7 cellular contexts compared by ENCODE assay signal in the genomic region with DNA sequence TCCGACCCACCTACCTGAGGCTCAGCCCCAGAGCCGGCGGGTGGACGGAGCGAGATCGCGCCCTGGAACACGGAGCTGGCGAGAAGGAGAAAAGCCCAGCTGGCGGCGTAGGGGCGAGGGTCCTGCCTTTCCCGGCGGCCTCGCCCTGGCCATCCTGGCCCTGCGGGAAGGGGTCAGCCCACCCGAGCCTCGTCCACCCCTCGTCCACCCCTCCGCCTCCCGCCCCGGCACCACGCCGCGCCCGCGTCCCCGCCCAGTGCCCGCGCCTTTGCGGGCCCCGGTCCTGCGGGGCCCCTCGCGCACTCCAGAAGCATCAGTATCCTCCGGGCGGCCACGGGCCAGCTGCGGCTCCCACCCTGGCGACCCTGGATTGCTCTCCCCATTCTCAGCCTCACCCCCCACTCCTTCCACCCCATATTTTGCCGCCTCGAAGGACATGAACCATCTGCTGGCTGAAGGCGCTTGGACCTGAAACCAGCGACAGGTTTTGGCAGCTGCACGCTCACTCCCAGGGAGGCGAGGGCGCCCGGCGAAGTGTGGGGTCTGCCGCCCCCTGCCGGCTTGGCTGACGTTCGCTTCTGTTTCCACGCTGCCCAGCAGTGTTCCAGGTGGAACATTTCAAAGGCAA.
DNase-seq lines count a peak whose midpoint lies in the region; ATAC-seq and TF ChIP-seq lines count a peak whose summit lies in the region.

No MANE protein-coding gene starts in this region.

- ATAC-seq in GM18861 (IDR thresholded peaks at IDR 0.05; ENCODE audit: unreplicated experiment) (peak; percentile 96), HG02981 (IDR thresholded peaks at IDR 0.05; ENCODE audit: unreplicated experiment) (peak; percentile 95)

- no peaks in the 10 kb centered on the region for H3K9me3 ChIP-seq in esophagus squamous epithelium

- H3K4me1 Mint-ChIP-seq in stimulated activated naive CD8-positive, alpha-beta T cell treated with anti-CD3 and anti-CD28 coated beads, Interleukin-15, Interleukin-2, amounts not matched to agents 100 ng/mL and 50 ng/mL, for 24 hours (ENCODE audit: low read depth) = peaks cover 7% of the 10 kb centered on the region

- H3K27ac ChIP-seq in esophagus squamous epithelium = peak overlapping the region in 1 of 4 donors; percentile 21

- no peak for TF ChIP-seq POLR2A in esophagus squamous epithelium (IDR thresholded peaks at IDR 0.05)

- peak overlapping the region; percentile 46 to 77 (median 52) for H3K4me3 ChIP-seq in esophagus squamous epithelium

- H3K27ac Mint-ChIP-seq in stimulated activated naive CD8-positive, alpha-beta T cell treated with anti-CD3 and anti-CD28 coated beads, Interleukin-15, Interleukin-2, amounts not matched to agents 100 ng/mL and 50 ng/mL, for 24 hours = no peak overlapping the region

- H3K36me3 ChIP-seq in esophagus squamous epithelium = no peaks in the 10 kb centered on the region

- WGBS in esophagus squamous epithelium, 2 donors = 0 to 4% methylated on average over 7 to 20 of the region's 54 CpGs

- peak; percentile 26 to 79 (median 70) for TF ChIP-seq CTCF in esophagus squamous epithelium (IDR thresholded peaks at IDR 0.05)

- peaks cover 6 to 17% (median 9%) of the 10 kb centered on the region in 3 donors for H3K4me1 ChIP-seq in esophagus squamous epithelium

- intact Hi-C loops in esophagus squamous epithelium (cut with DNase I) = no loop called here

- H3K9me3 Mint-ChIP-seq in stimulated activated naive CD8-positive, alpha-beta T cell treated with anti-CD3 and anti-CD28 coated beads, Interleukin-15, Interleukin-2, amounts not matched to agents 100 ng/mL and 50 ng/mL, for 24 hours = peaks cover 6% of the 10 kb centered on the region

- peak overlapping the region; percentile 52 for H3K4me3 Mint-ChIP-seq in stimulated activated naive CD8-positive, alpha-beta T cell treated with anti-CD3 and anti-CD28 coated beads, Interleukin-15, Interleukin-2, amounts not matched to agents 100 ng/mL and 50 ng/mL, for 24 hours

- no peaks in the 10 kb centered on the region for H3K36me3 Mint-ChIP-seq in stimulated activated naive CD8-positive, alpha-beta T cell treated with anti-CD3 and anti-CD28 coated beads, Interleukin-15, Interleukin-2, amounts not matched to agents 100 ng/mL and 50 ng/mL, for 24 hours (ENCODE audit: low read depth)

- DNase-seq in NCI-H2227 (lab: John Stamatoyannopoulos, UW; ENCODE audit: unreplicated experiment) (peak; percentile 55), activated T-cell treated with anti-CD3 and anti-CD28 coated beads for 48 hours (ENCODE audit: low read depth) (peak; percentile 53), esophagus squamous epithelium (lab: John Stamatoyannopoulos, UW) (no peak), myocyte (ENCODE audit: low read depth) (peak; percentile 4)

- peaks cover 33% of the 10 kb centered on the region for H3K27me3 Mint-ChIP-seq in stimulated activated naive CD8-positive, alpha-beta T cell treated with anti-CD3 and anti-CD28 coated beads, Interleukin-15, Interleukin-2, amounts not matched to agents 100 ng/mL and 50 ng/mL, for 24 hours

- H3K27me3 ChIP-seq in esophagus squamous epithelium = peaks cover 0 to 10% (median 0%) of the 10 kb centered on the region in 4 donors
